ENCODE assay signal across 14 cellular contexts in genomic region chr2:228841877-228842276, GRCh38.
A peak's percentile ranks its signal among the peaks of the same experiment; 100 is the strongest.
DNase-seq lines count a peak whose midpoint lies in the region; ATAC-seq lines count a peak whose summit lies in the region.
"Had no signal": no experiment of that assay in that cellular context is flagged by ENCODE, and none has a peak within 500 bp of the region (broad histone marks: within the 10 kb centered on the region; RNA-seq: fewer than 3 reads in every experiment).

No MANE protein-coding gene starts in this region.

- DNase-seq in EH (ENCODE audit: low read depth) (peak; percentile 48), M059J (ENCODE audit: low read depth) (peak; percentile 60), amniotic epithelial cell (ENCODE audit: low read depth) (peak; percentile 75), left lobe of liver (ENCODE audit: low spot score) (no peak), AG20443 (ENCODE audit: low spot score) (no peak), C1 segment of cervical spinal cord (lab: John Stamatoyannopoulos, UW) (no peak), SW480 (ENCODE audit: low spot score) (no peak)
- DNase-seq: activated CD8-positive, alpha-beta T cell treated with anti-CD3 and anti-CD28 coated beads, Interleukin-2, amount 10 ng/mL, durations not matched to agents 7 days and 5 days; EL; glutamatergic neuron; islet precursor cell; occipital lobe; OCI-M1; stimulated activated CD4-positive, alpha-beta T cell treated with anti-CD3 and anti-CD28 coated beads, Interleukin-4, amount 100 ng/mL, for 4 hours had no signal

- peak; percentile 54 for ATAC-seq in left lobe of liver
- ATAC-seq: activated CD8-positive, alpha-beta T cell treated with anti-CD3 and anti-CD28 coated beads, Interleukin-2, amount 10 ng/mL, durations not matched to agents 7 days and 5 days had no signal

Comparison
In these comparisons a context has a peak if more than half of its experiments do, and no peak if none do; other contexts are left out.
1. DNase-seq: peak in EH (single experiment), M059J (single experiment) and amniotic epithelial cell (single experiment); none in left lobe of liver (single experiment), AG20443 (single experiment), C1 segment of cervical spinal cord (0 of 14) and SW480 (single experiment).